ENCODE assay signal across 8 cellular contexts in genomic region chr21:44818636-44819011, GRCh38. TPM values are rescaled to one million over a fixed set of nuclear protein-coding genes. Genes with fewer than 3 reads are reported as not detected.
DNase-seq lines count a peak whose midpoint lies in the region; ATAC-seq and TF ChIP-seq lines count a peak whose summit lies in the region.

No MANE protein-coding gene starts in this region.

- H3K36me3 Mint-ChIP-seq in naive B cell = peaks cover 2 to 6% of the 10 kb centered on the region in 2 donors

- H3K79me2 ChIP-seq in Loucy (ENCODE audit: insufficient read depth, low read length) = peaks cover 48% of the 10 kb centered on the region

- H3K27ac ChIP-seq in effector memory CD4-positive, alpha-beta T cell (ENCODE audit: insufficient read depth, low read length, poor library complexity, severe bottlenecking) = peak overlapping the region; percentile 84

- H3K27ac Mint-ChIP-seq in naive B cell = peak overlapping the region in 3 of 6 donors; percentile 45 to 74 (median 72)

- peaks cover 0 to 1% (median 0%) of the 10 kb centered on the region in 3 donors for H3K27me3 Mint-ChIP-seq in naive B cell

- H4K20me1 ChIP-seq in Loucy (ENCODE audit: insufficient read depth, low read length, poor library complexity, severe bottlenecking) = peaks cover 36% of the 10 kb centered on the region

- H3K27me3 ChIP-seq in Loucy (ENCODE audit: insufficient read depth, low read length, poor library complexity, severe bottlenecking) = no peaks in the 10 kb centered on the region
- no peaks in the 10 kb centered on the region for H3K27me3 ChIP-seq in effector memory CD4-positive, alpha-beta T cell (replicated peaks; ENCODE audit: control insufficient read depth, insufficient read depth, low read length, poor library complexity, severe bottlenecking)

- H2AFZ ChIP-seq in Loucy (ENCODE audit: low read length) = peak overlapping the region; percentile 95

- DNase-seq in AG10803 (ENCODE audit: low read depth) = no peak
- no peak for DNase-seq in effector memory CD4-positive, alpha-beta T cell
- no peak for DNase-seq in naive B cell
- DNase-seq in COLO668 (lab: John Stamatoyannopoulos, UW; ENCODE audit: unreplicated experiment) = no peak
- no peak for DNase-seq in NOMO-1 treated with DMSO at 0.1 percent for 48 hours (lab: John Stamatoyannopoulos, UW; ENCODE audit: unreplicated experiment)
- no peak for DNase-seq in NCI-H446 (lab: John Stamatoyannopoulos, UW)

- peaks cover 10 to 35% (median 22%) of the 10 kb centered on the region in 3 donors for H3K4me1 Mint-ChIP-seq in naive B cell

- no peak for TF ChIP-seq CTCF in AG10803 (conservative IDR thresholded peaks at IDR 0.05; ENCODE audit: low read length)
- no peak for TF ChIP-seq CTCF in Loucy (conservative IDR thresholded peaks at IDR 0.05; ENCODE audit: low read length)

- H3K4me3 Mint-ChIP-seq in naive B cell = peak overlapping the region; percentile 57 to 88 (median 77)

- no peaks in the 10 kb centered on the region for H3F3A ChIP-seq in Loucy (ENCODE audit: low read depth)

- H3K36me3 ChIP-seq in Loucy (ENCODE audit: insufficient read depth, low read length) = no peaks in the 10 kb centered on the region
- no peaks in the 10 kb centered on the region for H3K36me3 ChIP-seq in effector memory CD4-positive, alpha-beta T cell (ENCODE audit: control insufficient read depth, insufficient read depth, low read length)

- H3K4me1 ChIP-seq in Loucy (ENCODE audit: insufficient read depth, low read length, poor library complexity, severe bottlenecking) = peaks cover 16% of the 10 kb centered on the region
- H3K4me1 ChIP-seq in effector memory CD4-positive, alpha-beta T cell (ENCODE audit: control insufficient read depth, insufficient read depth, low read length, poor library complexity, severe bottlenecking) = peaks cover 14% of the 10 kb centered on the region

- H3K4me3 ChIP-seq in AG10803 (ENCODE audit: low read length) (peak overlapping the region; percentile 50), Loucy (ENCODE audit: low read length, poor library complexity, severe bottlenecking) (peak overlapping the region; percentile 92)
- peak overlapping the region; percentile 66 for H3K4me3 ChIP-seq in effector memory CD4-positive, alpha-beta T cell (ENCODE audit: insufficient read depth, low read depth, low read length, poor library complexity, severe bottlenecking)

- peaks cover 13% of the 10 kb centered on the region for H3K9me3 ChIP-seq in Loucy (ENCODE audit: insufficient read depth, low read depth, low read length)
- H3K9me3 ChIP-seq in effector memory CD4-positive, alpha-beta T cell (ENCODE audit: control insufficient read depth, low read length) = no peaks in the 10 kb centered on the region

- H3K4me2 ChIP-seq in Loucy (ENCODE audit: low read depth, low read length, poor library complexity, severe bottlenecking) = peak overlapping the region; percentile 90

- H3K9ac ChIP-seq in Loucy (ENCODE audit: low read depth, low read length, poor library complexity, severe bottlenecking) = peak overlapping the region; percentile 92

- ATAC-seq in naive B cell (ENCODE audit: low read depth in 2 of 2) (no peak), HG03280 (IDR thresholded peaks at IDR 0.05; ENCODE audit: unreplicated experiment) (no peak)

- peaks cover 7 to 20% (median 18%) of the 10 kb centered on the region in 7 donors for H3K9me3 Mint-ChIP-seq in naive B cell

- H3K9me2 ChIP-seq in Loucy (replicated peaks; ENCODE audit: low read depth, low read length) = no peaks in the 10 kb centered on the region

RNA-seq across cellular contexts. Expression of gene SUMO3, which starts 0.8 kb away (rescaled TPM):
- 100 to 1,000 TPM in 1 of 6 donors, 10 to 100 TPM in 5; 71.2 to 100 (median 79.5) TPM for polyA plus RNA-seq in naive B cell (ENCODE audit: low read depth in 6 of 6)

RNA-seq across cellular contexts. Expression of gene UBE2G2, which starts 17.0 kb away (rescaled TPM):
- 10 to 100 TPM; 53.8 to 72.5 (median 59.5) TPM for polyA plus RNA-seq in naive B cell (ENCODE audit: low read depth in 6 of 6)

RNA-seq across cellular contexts. Expression of gene PTTG1IP, which starts 54.9 kb away (rescaled TPM):
- 10 to 100 TPM; 28.1 to 43.5 (median 36.1) TPM for polyA plus RNA-seq in naive B cell (ENCODE audit: low read depth in 6 of 6)
